ENCODE assay signal across 11 cellular contexts in the genomic region with DNA sequence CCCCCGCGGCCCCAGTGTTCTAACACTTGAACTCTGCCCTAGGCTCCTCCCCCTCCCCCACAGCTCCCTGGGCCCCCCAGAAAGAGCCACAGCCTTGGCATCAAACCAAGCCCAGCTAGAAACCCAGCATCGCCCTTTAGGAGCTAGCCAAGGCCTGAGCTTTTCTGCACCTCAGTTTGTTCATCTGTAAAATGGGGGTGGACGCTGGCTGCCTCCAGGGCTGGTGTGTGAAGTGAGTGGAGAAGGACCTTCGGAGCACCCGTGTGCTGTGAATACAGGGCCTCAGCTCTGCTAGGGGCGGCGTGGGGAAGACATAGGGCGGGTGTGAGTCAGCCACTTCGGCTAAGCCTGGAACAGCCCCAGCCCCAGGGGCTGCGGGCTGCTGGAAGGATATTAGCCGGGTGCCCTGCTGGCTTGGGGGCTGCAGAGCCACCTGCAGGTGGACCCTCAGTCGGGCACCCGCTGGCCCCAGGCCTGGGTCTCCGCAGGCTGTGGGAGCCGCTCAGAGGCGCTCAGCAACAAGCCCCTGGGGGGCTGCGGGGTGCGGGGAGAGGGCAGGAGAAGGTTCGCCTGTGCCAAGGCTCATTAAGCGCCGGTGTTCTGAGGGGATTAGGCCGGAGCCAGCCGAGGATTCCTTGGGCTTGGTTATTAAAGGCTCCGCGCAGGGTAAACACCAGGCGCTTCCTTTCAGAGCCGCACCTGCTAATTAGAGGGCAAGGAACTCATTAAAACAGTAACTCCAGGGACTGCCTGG.
A peak's percentile ranks its signal among the peaks of the same experiment; 100 is the strongest.
DNase-seq lines count a peak whose midpoint lies in the region; ATAC-seq and TF ChIP-seq lines count a peak whose summit lies in the region.
"Had no signal": no experiment of that assay in that cellular context is flagged by ENCODE, and none has a peak within 500 bp of the region (broad histone marks: within the 10 kb centered on the region; RNA-seq: fewer than 3 reads in every experiment).

No MANE protein-coding gene starts in this region.

- no peak for TF ChIP-seq CTCF in VCaP (conservative IDR thresholded peaks at IDR 0.05)

- no peaks in the 10 kb centered on the region for H3K27me3 ChIP-seq in mucosa of rectum (ENCODE audit: control insufficient read depth in 2 of 2, insufficient read depth in 2 of 2, low read length in 2 of 2)

- H3K4me3 ChIP-seq in mucosa of rectum (ENCODE audit: low read length in 2 of 2) = peak overlapping the region in 1 of 2 donors; percentile 23
- H3K4me3 ChIP-seq: tibial artery had no signal

- peak overlapping the region in 1 of 2 donors; percentile 64 for H3K9ac ChIP-seq in mucosa of rectum (ENCODE audit: low read depth in 1 of 2, low read length in 2 of 2)

- peaks cover 29 to 49% of the 10 kb centered on the region in 2 donors for H3K4me1 ChIP-seq in mucosa of rectum (ENCODE audit: control insufficient read depth in 2 of 2, insufficient read depth in 2 of 2, low read length in 2 of 2)

- DNase-seq in ELF-1 (ENCODE audit: low read depth, low spot score) (peak; percentile 88), NCI-H1417 treated with DMSO at 0.1 percent for 48 hours (lab: John Stamatoyannopoulos, UW) (peak; percentile 49), GOT3 (lab: John Stamatoyannopoulos, UW) (no peak), T-helper 9 cell (no peak), kidney glomerular epithelial cell (lab: John Stamatoyannopoulos, UW) (no peak)
- DNase-seq: activated effector memory CD4-positive, alpha-beta T cell treated with anti-CD3 and anti-CD28 coated beads, Interleukin-2, amount 50 U/mL, for 16 hours; SW 1271; tibial artery had no signal

- peak overlapping the region; percentile 54 for H3K27ac ChIP-seq in VCaP
- peak overlapping the region; percentile 61 to 77 for H3K27ac ChIP-seq in mucosa of rectum (ENCODE audit: low read depth in 2 of 2, low read length in 2 of 2)
- H3K27ac ChIP-seq: tibial artery had no signal

- no peaks in the 10 kb centered on the region for H3K9me3 ChIP-seq in mucosa of rectum (ENCODE audit: control insufficient read depth in 2 of 2, low read length in 2 of 2)
- H3K9me3 ChIP-seq: tibial artery had no signal

- no peaks in the 10 kb centered on the region for H3K36me3 ChIP-seq in mucosa of rectum (ENCODE audit: control insufficient read depth in 2 of 2, insufficient read depth in 2 of 2, low read length in 2 of 2)
- H3K36me3 ChIP-seq: tibial artery had no signal

- no peak for ATAC-seq in HG03457 (IDR thresholded peaks at IDR 0.05; ENCODE audit: unreplicated experiment)

Comparison
In these comparisons a context has a peak if more than half of its experiments do, and no peak if none do; other contexts are left out.
1. DNase-seq: peak in ELF-1 (single experiment) and NCI-H1417 treated with DMSO at 0.1 percent for 48 hours (single experiment); none in GOT3 (single experiment), T-helper 9 cell (single experiment) and kidney glomerular epithelial cell (single experiment).